13 cellular contexts compared by ENCODE assay signal in genomic region chr7:74057216-74057925, GRCh38. TPM values are rescaled to one million over a fixed set of nuclear protein-coding genes. Genes with fewer than 3 reads are reported as not detected.
"Had no signal": no experiment of that assay in that cellular context is flagged by ENCODE, and none has a peak within 500 bp of the region (broad histone marks: within the 10 kb centered on the region; RNA-seq: fewer than 3 reads in every experiment).

No MANE protein-coding gene starts in this region.

- H3K4me3 ChIP-seq: lung, ovary, transverse colon had no signal

- H3K9me3 ChIP-seq: ovary, transverse colon had no signal

- ATAC-seq: activated CD8-positive, alpha-beta T cell treated with anti-CD3 and anti-CD28 coated beads, Interleukin-2, amount 10 ng/mL, durations not matched to agents 7 days and 5 days; stimulated activated naive B cell treated with anti-CD40 and anti-IgM and Interleukin-4, amounts not matched to agents 10 μg/mL and 1 μg/mL and 100 μg/mL, for 72 hours had no signal

- H3K27ac ChIP-seq: ovary, transverse colon had no signal

- H3K36me3 ChIP-seq: ovary, transverse colon had no signal

- H3K27me3 ChIP-seq: ovary, transverse colon had no signal

- DNase-seq: activated CD4-positive, alpha-beta T cell treated with anti-CD3 and anti-CD28 coated beads, Interleukin-2, amount 10 ng/mL, durations not matched to agents 24 days and 14 days; activated CD4-positive, CD25-positive, alpha-beta regulatory T cell; activated CD8-positive, alpha-beta memory T cell treated with anti-CD3 and anti-CD28 coated beads, Interleukin-2, amount 50 U/mL, for 4 hours; activated CD8-positive, alpha-beta T cell treated with anti-CD3 and anti-CD28 coated beads, Interleukin-2, amount 10 ng/mL, durations not matched to agents 7 days and 5 days; activated gamma-delta T cell treated with Interleukin-2 at 50 U/mL for 16 hours; immature natural killer cell; SIG-M5; stimulated activated CD4-positive, alpha-beta T cell treated with anti-CD3 and anti-CD28 coated beads, Interleukin-12 subunit alpha, Interleukin-12 subunit beta, amount 100 ng/mL, for 4 hours; stimulated activated CD4-positive, alpha-beta T cell treated with anti-CD3 and anti-CD28 coated beads, Interleukin-2, amount 100 ng/mL, for 24 hours; stimulated activated naive B cell treated with anti-CD40 and anti-IgM and Interleukin-4, amounts not matched to agents 10 μg/mL and 1 μg/mL and 100 μg/mL, for 72 hours; transverse colon had no signal

RNA-seq across cellular contexts. Expression of gene ELN, which starts 29.4 kb away (rescaled TPM):
- total RNA-seq: activated CD4-positive, alpha-beta T cell treated with anti-CD3 and anti-CD28 coated beads, Interleukin-2, amount 10 ng/mL, durations not matched to agents 24 days and 14 days; activated CD8-positive, alpha-beta T cell treated with anti-CD3 and anti-CD28 coated beads, Interleukin-2, amount 10 ng/mL, durations not matched to agents 7 days and 5 days had no signal
